ENCODE assay signal across 8 cellular contexts in the genomic region with DNA sequence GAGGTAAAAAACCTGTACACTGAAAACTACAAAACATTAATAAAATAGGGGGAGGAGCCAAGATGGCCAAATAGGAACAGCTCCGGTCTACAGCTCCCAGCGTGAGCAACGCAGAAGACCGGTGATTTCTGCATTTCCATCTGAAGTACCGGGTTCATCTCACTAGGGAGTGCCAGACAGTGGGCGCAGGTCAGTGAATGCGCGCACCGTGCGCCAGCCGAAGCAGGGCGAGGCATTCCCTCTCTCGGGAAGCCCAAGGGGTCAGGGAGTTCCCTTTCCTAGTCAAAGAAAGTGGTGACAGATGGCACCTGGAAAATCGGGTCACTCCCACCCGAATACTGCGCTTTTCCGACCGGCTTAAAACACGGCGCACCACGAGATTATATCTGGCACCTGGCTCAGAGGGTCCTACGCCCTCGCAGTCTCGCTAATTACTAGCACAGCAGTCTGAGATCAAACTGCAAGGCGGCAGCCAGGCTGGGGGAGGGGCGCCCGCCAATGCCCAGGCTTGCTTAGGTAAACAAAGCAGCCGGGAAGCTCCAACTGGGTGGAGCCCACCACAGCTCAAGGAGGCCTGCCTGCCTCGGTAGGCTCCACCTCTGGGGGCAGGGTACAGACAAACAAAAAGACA.
DNase-seq lines count a peak whose midpoint lies in the region; ATAC-seq and TF ChIP-seq lines count a peak whose summit lies in the region.
"Not testable (repeated sequence)": the region's sequence is repeated elsewhere in the genome, so short reads cannot be mapped to it uniquely, and the experiment has no call there.

No MANE protein-coding gene starts in this region.

- H3K4me3 ChIP-seq in H7 (ENCODE audit: insufficient read depth, low read depth, low read length): peak overlapping the region; percentile 39
- H3K4me3 ChIP-seq in gastroesophageal sphincter: peak overlapping the region; percentile 18 to 41
- peak overlapping the region in 1 of 3 donors; percentile 30 for H3K4me3 ChIP-seq in liver (ENCODE audit: low read depth in 1 of 3, low read length in 3 of 3)
- H3K4me3 ChIP-seq in psoas muscle: peak overlapping the region; percentile 38
- peak overlapping the region; percentile 30 for H3K4me3 ChIP-seq in upper lobe of right lung

- not testable (repeated sequence) for H3K36me3 Mint-ChIP-seq in brain

- H3K4me1 ChIP-seq in gastroesophageal sphincter; liver (ENCODE audit: control insufficient read depth in 4 of 4, insufficient read depth in 4 of 4, low read length in 3 of 4); psoas muscle; upper lobe of right lung: not testable (repeated sequence)

- H3K27ac Mint-ChIP-seq in brain: peak overlapping the region in 4 of 5 experiments; percentile 19 to 92 (median 56)

- not testable (repeated sequence) for H3K9ac ChIP-seq in liver (ENCODE audit: low read depth in 1 of 2, low read length in 2 of 2)

- not testable (repeated sequence) for TF ChIP-seq EP300 in gastroesophageal sphincter (IDR thresholded peaks at IDR 0.05)

- H3K9me3 Mint-ChIP-seq in brain: peaks cover 0 to 24% (median 10%) of the 10 kb centered on the region in 5 experiments

- H3K9me3 ChIP-seq in gastroesophageal sphincter; liver (ENCODE audit: control insufficient read depth in 4 of 4, low read length in 3 of 4); psoas muscle; upper lobe of right lung: not testable (repeated sequence)

- intact Hi-C loops in psoas muscle (cut with DNase I); upper lobe of right lung (cut with DNase I): not testable (repeated sequence)

- H3K27ac ChIP-seq in gastroesophageal sphincter: peak overlapping the region in 1 of 4 donors; percentile 25
- H3K27ac ChIP-seq in liver (ENCODE audit: low read depth in 1 of 2, low read length in 2 of 2); psoas muscle; upper lobe of right lung: not testable (repeated sequence)

- TF ChIP-seq CTCF in brain (conservative IDR thresholded peaks at IDR 0.05); gastroesophageal sphincter (IDR thresholded peaks at IDR 0.05); liver (IDR thresholded peaks at IDR 0.05; ENCODE audit: low read depth, low read length, missing input control); psoas muscle (IDR thresholded peaks at IDR 0.05); upper lobe of right lung (IDR thresholded peaks at IDR 0.05): not testable (repeated sequence)

- ATAC-seq in gastroesophageal sphincter, psoas muscle, upper lobe of right lung: not testable (repeated sequence)

- peak; percentile 38 to 43 for TF ChIP-seq RAD21 in liver (IDR thresholded peaks at IDR 0.05)

- H3K27me3 ChIP-seq in H7 (ENCODE audit: control insufficient read depth, insufficient read depth, low read length); gastroesophageal sphincter; liver (ENCODE audit: control insufficient read depth in 4 of 4, insufficient read depth in 4 of 4, low read length in 3 of 4); psoas muscle (ENCODE audit: insufficient read depth in 3 of 3, low read length in 2 of 3); upper lobe of right lung: not testable (repeated sequence)

- TF ChIP-seq POLR2A in gastroesophageal sphincter (IDR thresholded peaks at IDR 0.05): not testable (repeated sequence)

- not testable (repeated sequence) for H3K27me3 Mint-ChIP-seq in brain

- peak overlapping the region; percentile 74 to 86 (median 79) for H3K4me3 Mint-ChIP-seq in brain

- H3K36me3 ChIP-seq in H7 (replicated peaks; ENCODE audit: control insufficient read depth, insufficient read depth, low read length); gastroesophageal sphincter; liver (ENCODE audit: control insufficient read depth in 4 of 4, insufficient read depth in 3 of 4, low read depth in 1 of 4, low read length in 3 of 4); psoas muscle (ENCODE audit: insufficient read depth in 1 of 2, low read depth in 1 of 2); upper lobe of right lung: not testable (repeated sequence)

- WGBS in gastroesophageal sphincter (ENCODE audit: low coverage in 1 of 2), 2 donors: 0 to 3% methylated on average over 5 to 9 of the region's 29 CpGs
- 3% methylated on average over 29 of the region's 29 CpGs for WGBS in liver
- 1 to 22% (median 2%) methylated on average over 29 of the region's 29 CpGs for whole genome bisulfite sequencing in psoas muscle, 3 donors

- H3K4me1 Mint-ChIP-seq in brain: peaks cover 12% of the 10 kb centered on the region

- not testable (repeated sequence) for DNase-seq in H7, psoas muscle, upper lobe of right lung
- DNase-seq in NCI-H2171 treated with DMSO at 0.1 percent for 48 hours (lab: John Stamatoyannopoulos, UW) (peak; percentile 78), SK-N-DZ (ENCODE audit: low spot score) (peak; percentile 58)

TF ChIP-seq in liver, 16 proteins besides CTCF, POLR2A, EP300 and RAD21:
- TF ChIP-seq HNF4A (conservative IDR thresholded peaks at IDR 0.05): peak in 1 of 2 donors; percentile 4
